ENCODE assay signal across 11 cellular contexts in genomic region chr4:67762091-67762490, GRCh38. TPM values are rescaled to one million over a fixed set of nuclear protein-coding genes. Genes with fewer than 3 reads are reported as not detected.
DNase-seq lines count a peak whose midpoint lies in the region; ATAC-seq and TF ChIP-seq lines count a peak whose summit lies in the region.
"Had no signal": no experiment of that assay in that cellular context is flagged by ENCODE, and none has a peak within 500 bp of the region (broad histone marks: within the 10 kb centered on the region; RNA-seq: fewer than 3 reads in every experiment).

No MANE protein-coding gene starts in this region.

- no peaks in the 10 kb centered on the region for H3K79me2 ChIP-seq in parathyroid adenoma

- H3K27ac ChIP-seq in parathyroid adenoma, result no peak overlapping the region
- H3K27ac ChIP-seq: BLaER1, SK-N-MC had no signal

- CTCF ChIA-PET in activated CD4-positive, alpha-beta T cell treated with anti-CD3 and anti-CD28 coated beads for 36 hours (lab: Charles Lee), result interaction anchor here (2.0 kb wide), 1 partner anchor 15 kb away, joined by 6 read pairs; no protein-coding TSS in a partner anchor

- H3K4me3 Mint-ChIP-seq in activated CD4-positive, alpha-beta T cell treated with anti-CD3 and anti-CD28 coated beads for 36 hours, result no peak overlapping the region

- TF ChIP-seq CTCF in parathyroid adenoma (IDR thresholded peaks at IDR 0.05), result no peak

- no peaks in the 10 kb centered on the region for H3K4me1 ChIP-seq in parathyroid adenoma
- H3K4me1 ChIP-seq: BLaER1 had no signal

- no peak overlapping the region for H3K9ac ChIP-seq in parathyroid adenoma
- H3K9ac ChIP-seq: BLaER1 had no signal

- H3K36me3 ChIP-seq in parathyroid adenoma (ENCODE audit: control insufficient read depth, insufficient read depth, low read length), result no peaks in the 10 kb centered on the region
- H3K36me3 ChIP-seq: BLaER1 had no signal

- H3K27me3 Mint-ChIP-seq in activated CD4-positive, alpha-beta T cell treated with anti-CD3 and anti-CD28 coated beads for 36 hours, result no peaks in the 10 kb centered on the region

- H3K36me3 Mint-ChIP-seq in activated CD4-positive, alpha-beta T cell treated with anti-CD3 and anti-CD28 coated beads for 36 hours (ENCODE audit: low read depth), result peaks cover 2% of the 10 kb centered on the region

- DNase-seq in activated CD4-positive, alpha-beta T cell treated with anti-CD3 and anti-CD28 coated beads for 36 hours, result no peak
- no peak for DNase-seq in activated CD4-positive, alpha-beta T cell treated with anti-CD3 and anti-CD28 coated beads, Interleukin-2, amount 50 U/mL, for 48 hours
- DNase-seq in RPMI8226 (peak; percentile 38), NCI-H446 (lab: John Stamatoyannopoulos, UW) (no peak), inferior parietal cortex (ENCODE audit: extremely low spot score) (no peak), NOMO-1 (lab: John Stamatoyannopoulos, UW; ENCODE audit: unreplicated experiment in 2 of 2) (no peak)

- POLR2A ChIA-PET in activated CD4-positive, alpha-beta T cell treated with anti-CD3 and anti-CD28 coated beads for 36 hours (lab: Charles Lee), result no interaction called here

- H3K9me3 Mint-ChIP-seq in activated CD4-positive, alpha-beta T cell treated with anti-CD3 and anti-CD28 coated beads for 36 hours (ENCODE audit: low read depth), result no peaks in the 10 kb centered on the region

- no peaks in the 10 kb centered on the region for H3K9me3 ChIP-seq in parathyroid adenoma (ENCODE audit: control insufficient read depth, low read length)
- H3K9me3 ChIP-seq: BLaER1 had no signal

- no peaks in the 10 kb centered on the region for H3K27me3 ChIP-seq in parathyroid adenoma (ENCODE audit: control insufficient read depth, insufficient read depth, low read length)
- H3K27me3 ChIP-seq: BLaER1 had no signal

- H3K4me2 ChIP-seq in parathyroid adenoma (ENCODE audit: low read length), result peak overlapping the region; percentile 49
- H3K4me2 ChIP-seq: BLaER1 had no signal

- H2AFZ ChIP-seq in parathyroid adenoma, result no peak overlapping the region

- peak; percentile 88 for ATAC-seq in activated CD4-positive, alpha-beta T cell treated with anti-CD3 and anti-CD28 coated beads for 36 hours
- ATAC-seq in HG02798 (IDR thresholded peaks at IDR 0.05; ENCODE audit: poor library complexity, unreplicated experiment), result peak; percentile 99

- no peak overlapping the region for H3K27ac Mint-ChIP-seq in activated CD4-positive, alpha-beta T cell treated with anti-CD3 and anti-CD28 coated beads for 36 hours

- peaks cover 5% of the 10 kb centered on the region for H3K4me1 Mint-ChIP-seq in activated CD4-positive, alpha-beta T cell treated with anti-CD3 and anti-CD28 coated beads for 36 hours

- no peak overlapping the region for H3K4me3 ChIP-seq in parathyroid adenoma (ENCODE audit: low read depth, low read length)
- H3K4me3 ChIP-seq: BLaER1, SK-N-MC had no signal

- intact Hi-C loops in activated CD4-positive, alpha-beta T cell treated with anti-CD3 and anti-CD28 coated beads for 36 hours (cut with DNase I, micrococcal nuclease), result no loop called here

RNA-seq across cellular contexts. Expression of gene GNRHR, which starts 7.9 kb away (rescaled TPM):
- total RNA-seq in activated CD4-positive, alpha-beta T cell treated with anti-CD3 and anti-CD28 coated beads for 36 hours, result not detected
- total RNA-seq: subcutaneous adipose tissue had no signal
